ENCODE assay signal across 8 cellular contexts in genomic region chr18:26547302-26548143, GRCh38. TPM values are rescaled to one million over a fixed set of nuclear protein-coding genes. Genes with fewer than 3 reads are reported as not detected.
A peak's percentile ranks its signal among the peaks of the same experiment; 100 is the strongest.
DNase-seq lines count a peak whose midpoint lies in the region; ATAC-seq and TF ChIP-seq lines count a peak whose summit lies in the region.

No MANE protein-coding gene starts in this region.

- peaks cover 64% of the 10 kb centered on the region for H3K4me1 Mint-ChIP-seq in neural crest cell

- peak overlapping the region; percentile 83 for H3K27ac Mint-ChIP-seq in neural crest cell (ENCODE audit: unreplicated experiment)

- H4K20me1 ChIP-seq in DND-41 (ENCODE audit: insufficient read depth, low read length) (peaks cover 10% of the 10 kb centered on the region; the same call in 1 of the 2 replicates), MM.1S (ENCODE audit: insufficient read depth, low read length) (no peaks in the 10 kb centered on the region)

- H3K9me2 ChIP-seq in MM.1S (replicated peaks; ENCODE audit: insufficient read depth, low read length) = no peaks in the 10 kb centered on the region

- peaks cover 5% of the 10 kb centered on the region for H3F3A ChIP-seq in MM.1S (ENCODE audit: insufficient read depth, low read length)

- peak overlapping the region in 1 of 2 experiments; percentile 71; a peak in 3 of 4 replicates for H3K4me3 ChIP-seq in DND-41 (ENCODE audit: low read depth in 1 of 2, low read length in 2 of 2)
- peak overlapping the region; percentile 76; the same call in 1 of the 2 replicates for H3K4me3 ChIP-seq in MM.1S (ENCODE audit: low read length)

- peak overlapping the region; percentile 99 for H3K4me3 Mint-ChIP-seq in neural crest cell

- DNase-seq in DND-41 (peak; percentile 10), MM.1S (no peak), foreskin keratinocyte (peak; percentile 68 to 81), neural crest cell (ENCODE audit: low read depth, low spot score) (peak; percentile 65), inferior parietal cortex (ENCODE audit: extremely low spot score) (no peak)
- DNase-seq in activated effector memory CD4-positive, alpha-beta T cell treated with anti-CD3 and anti-CD28 coated beads, Interleukin-2, amount 50 U/mL, for 16 hours = peak; percentile 81

- H3K9me3 Mint-ChIP-seq in neural crest cell = no peaks in the 10 kb centered on the region

- ATAC-seq in DND-41 (ENCODE audit: insufficient read depth, low read depth) (no peak), GM21737 (IDR thresholded peaks at IDR 0.05; ENCODE audit: unreplicated experiment) (peak; percentile 62), foreskin keratinocyte (peak; percentile 62)

- H3K36me3 Mint-ChIP-seq in neural crest cell (ENCODE audit: low read depth) = no peaks in the 10 kb centered on the region

- H3K9ac ChIP-seq in DND-41 (ENCODE audit: low read depth, low read length) (peak overlapping the region; percentile 92), MM.1S (ENCODE audit: low read length) (no peak overlapping the region; the same call in 1 of the 2 replicates)

- H3K27ac ChIP-seq in DND-41 (ENCODE audit: low read length) (peak overlapping the region; percentile 13), MM.1S (ENCODE audit: low read length) (no peak overlapping the region), foreskin keratinocyte (peak overlapping the region; percentile 78), temporal lobe (ENCODE audit: low read depth, low read length) (peak overlapping the region; percentile 44)

- no peaks in the 10 kb centered on the region for H3K27me3 ChIP-seq in DND-41 (ENCODE audit: insufficient read depth, low read length, poor library complexity)
- no peaks in the 10 kb centered on the region for H3K27me3 ChIP-seq in MM.1S (replicated peaks; ENCODE audit: insufficient read depth, low read length)
- H3K27me3 ChIP-seq in foreskin keratinocyte = no peaks in the 10 kb centered on the region

- H3K27me3 Mint-ChIP-seq in neural crest cell (ENCODE audit: low read depth) = peaks cover 47% of the 10 kb centered on the region

- peaks cover 19% of the 10 kb centered on the region for H3K36me3 ChIP-seq in DND-41 (ENCODE audit: insufficient read depth, low read length)
- H3K36me3 ChIP-seq in MM.1S (replicated peaks; ENCODE audit: insufficient read depth, low read length) = no peaks in the 10 kb centered on the region

- no peak overlapping the region for H2AFZ ChIP-seq in DND-41 (ENCODE audit: low read depth, low read length)
- no peak overlapping the region for H2AFZ ChIP-seq in MM.1S (ENCODE audit: low read length)

- peaks cover 64% of the 10 kb centered on the region for H3K4me1 ChIP-seq in DND-41 (ENCODE audit: insufficient read depth, low read length)
- peaks cover 4% of the 10 kb centered on the region; the same call in 1 of the 2 replicates for H3K4me1 ChIP-seq in MM.1S (ENCODE audit: low read length)
- H3K4me1 ChIP-seq in foreskin keratinocyte = peaks cover 13% of the 10 kb centered on the region

- TF ChIP-seq CTCF in DND-41 (IDR thresholded peaks at IDR 0.05; ENCODE audit: borderline replicate concordance, extremely low read depth, low read length, poor library complexity, severe bottlenecking) = peak; percentile 24
- no peak for TF ChIP-seq CTCF in MM.1S (IDR thresholded peaks at IDR 0.05; ENCODE audit: low read length)
- peak; percentile 75 for TF ChIP-seq CTCF in foreskin keratinocyte (conservative IDR thresholded peaks at IDR 0.05)
- TF ChIP-seq CTCF in neural crest cell (conservative IDR thresholded peaks at IDR 0.05) = peak; percentile 66

- H3K79me2 ChIP-seq in DND-41 (ENCODE audit: insufficient read depth, low read length) = peaks cover 83% of the 10 kb centered on the region
- H3K79me2 ChIP-seq in MM.1S (ENCODE audit: low read length) = peaks cover 16% of the 10 kb centered on the region; the same call in 1 of the 2 replicates

- H3K9me3 ChIP-seq in DND-41 (ENCODE audit: insufficient read depth, low read length, severe bottlenecking) (no peaks in the 10 kb centered on the region), MM.1S (replicated peaks; ENCODE audit: insufficient read depth, low read length) (no peaks in the 10 kb centered on the region)

- peak overlapping the region; percentile 98 for H3K4me2 ChIP-seq in DND-41 (ENCODE audit: insufficient read depth, low read length)
- H3K4me2 ChIP-seq in MM.1S (ENCODE audit: low read depth, low read length) = no peak overlapping the region

RNA-seq across cellular contexts. Expression of gene KCTD1, which starts 0.8 kb away (rescaled TPM):
- total RNA-seq in foreskin keratinocyte (46.6 and 50.5 TPM in 2 replicates), neural crest cell (27.8 and 29.7 TPM in 2 replicates), temporal lobe (20.4 TPM)
- polyA plus RNA-seq in foreskin keratinocyte = 33.7 and 34.9 TPM in 2 replicates

Comparison
In these comparisons a context has a peak if more than half of its experiments do, and no peak if none do; other contexts are left out.
1. DNase-seq: peak in DND-41 (single experiment), activated effector memory CD4-positive, alpha-beta T cell treated with anti-CD3 and anti-CD28 coated beads, Interleukin-2, amount 50 U/mL, for 16 hours (single experiment), foreskin keratinocyte (2 of 2) and neural crest cell (single experiment); none in MM.1S (single experiment) and inferior parietal cortex (single experiment).